Comparison of ENCODE assay signal across 10 cellular contexts in the genomic region with DNA sequence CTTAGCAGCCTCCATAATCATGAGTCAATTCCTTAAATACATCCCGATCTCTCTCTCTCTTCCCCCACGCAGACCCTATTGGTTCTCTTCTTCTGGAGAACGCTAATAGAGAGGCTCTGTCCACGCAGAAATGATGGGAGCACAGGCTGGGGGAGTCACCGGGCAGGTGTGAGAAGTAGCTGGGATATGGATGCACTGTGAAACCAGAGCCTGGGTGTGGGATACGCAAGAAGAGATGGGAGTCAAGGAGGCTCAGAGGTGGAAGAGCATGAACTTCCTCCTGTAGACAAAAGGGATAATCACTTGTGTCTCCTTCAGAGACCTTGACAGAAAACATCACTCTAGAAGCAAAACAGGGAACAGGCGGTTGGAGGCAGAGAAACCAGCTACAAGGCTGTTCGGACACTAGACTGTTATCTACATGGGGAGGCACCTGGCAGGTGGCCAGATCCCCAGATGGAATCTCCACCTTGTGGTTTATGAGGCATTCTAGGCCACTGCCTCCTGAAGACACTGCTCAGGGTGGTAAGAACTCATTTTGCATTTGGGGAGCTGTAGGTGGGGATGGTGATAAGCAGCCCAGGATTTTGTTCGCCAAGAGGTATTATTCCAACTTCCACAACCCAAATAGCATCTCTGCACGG. TPM values are rescaled to one million over a fixed set of nuclear protein-coding genes. Genes with fewer than 3 reads are reported as not detected.
DNase-seq lines count a peak whose midpoint lies in the region; ATAC-seq and TF ChIP-seq lines count a peak whose summit lies in the region.
"Had no signal": no experiment of that assay in that cellular context is flagged by ENCODE, and none has a peak within 500 bp of the region (broad histone marks: within the 10 kb centered on the region; RNA-seq: fewer than 3 reads in every experiment).

No MANE protein-coding gene starts in this region.

- peak overlapping the region in 3 of 6 donors; percentile 57 to 68 (median 57) for H3K27ac Mint-ChIP-seq in immature natural killer cell

- peaks cover 0 to 5% (median 5%) of the 10 kb centered on the region in 3 donors for H3K27me3 Mint-ChIP-seq in immature natural killer cell (ENCODE audit: low read depth in 3 of 3)

- TF ChIP-seq EP300 in esophagus muscularis mucosa (IDR thresholded peaks at IDR 0.05): no peak

- peaks cover 0 to 9% (median 4%) of the 10 kb centered on the region in 3 donors for H3K36me3 Mint-ChIP-seq in immature natural killer cell

- H3K9me3 ChIP-seq in esophagus muscularis mucosa (no peaks in the 10 kb centered on the region), spleen (no peaks in the 10 kb centered on the region)

- H3K9me3 Mint-ChIP-seq in immature natural killer cell: no peaks in the 10 kb centered on the region

- peak; percentile 86 for DNase-seq in DMS 273 (lab: John Stamatoyannopoulos, UW; ENCODE audit: unreplicated experiment)
- no peak for DNase-seq in DMS 273 treated with DMSO at 0.1 percent for 48 hours (lab: John Stamatoyannopoulos, UW)
- DNase-seq in RPMI8226: peak; percentile 88
- no peak for DNase-seq in esophagus muscularis mucosa (ENCODE audit: extremely low spot score)
- peak; percentile 71 for DNase-seq in spleen
- DNase-seq in NCI-H2107 (lab: John Stamatoyannopoulos, UW): no peak
- DNase-seq in immature natural killer cell: no peak

- peak overlapping the region in 3 of 4 donors; percentile 21 to 60 (median 50) for H3K27ac ChIP-seq in esophagus muscularis mucosa (replicated peaks in 1 of 4)
- H3K27ac ChIP-seq in spleen: peak overlapping the region in 6 of 8 donors; percentile 10 to 96 (median 56)
- H3K27ac ChIP-seq: 22Rv1 had no signal

- H3K27me3 ChIP-seq in esophagus muscularis mucosa: no peaks in the 10 kb centered on the region
- no peaks in the 10 kb centered on the region for H3K27me3 ChIP-seq in spleen (replicated peaks in 1 of 7)

- H3K36me3 ChIP-seq in esophagus muscularis mucosa (peaks cover 8 to 17% (median 14%) of the 10 kb centered on the region in 4 donors), spleen (peaks cover 0 to 11% (median 0%) of the 10 kb centered on the region in 6 donors)

- H3K4me3 ChIP-seq in esophagus muscularis mucosa: no peak overlapping the region
- H3K4me3 ChIP-seq in spleen: no peak overlapping the region

- WGBS in esophagus muscularis mucosa: 73% methylated on average over 9 of the region's 10 CpGs
- 78 to 88% (median 79%) methylated on average over 10 of the region's 10 CpGs for WGBS in spleen, 5 donors

- intact Hi-C loops in esophagus muscularis mucosa (cut with DNase I) (no loop called here), spleen (cut with DNase I; ENCODE audit: low total_unique reads) (no loop called here)

- TF ChIP-seq POLR2A in esophagus muscularis mucosa (IDR thresholded peaks at IDR 0.05; ENCODE audit: low read depth) (no peak), spleen (IDR thresholded peaks at IDR 0.05) (no peak)

- H3K4me1 Mint-ChIP-seq in immature natural killer cell: peaks cover 12 to 27% of the 10 kb centered on the region in 2 donors

- H3K4me1 ChIP-seq in esophagus muscularis mucosa (peaks cover 50 to 82% (median 61%) of the 10 kb centered on the region in 4 donors), spleen (peaks cover 35 to 100% (median 90%) of the 10 kb centered on the region in 6 donors)

- ATAC-seq in GM21528 (IDR thresholded peaks at IDR 0.05; ENCODE audit: low FRiP score, unreplicated experiment): no peak

- no peak overlapping the region for H3K4me3 Mint-ChIP-seq in immature natural killer cell

- TF ChIP-seq CTCF in esophagus muscularis mucosa (IDR thresholded peaks at IDR 0.05) (no peak), spleen (IDR thresholded peaks at IDR 0.05 in 8 of 11, conservative IDR thresholded peaks at IDR 0.05 in 3 of 11) (no peak)

RNA-seq across cellular contexts. Expression of a gene that starts 7.2 kb away (rescaled TPM):
- total RNA-seq in esophagus muscularis mucosa (10 to 100 TPM in 2 of 4 donors, 1 to 10 TPM in 2; 7.2 to 15.7 (median 10.0) TPM), spleen (100 to 1,000 TPM in 3 of 7 donors, 10 to 100 TPM in 4; 68.4 to 220 (median 91.7) TPM)
- polyA plus RNA-seq in spleen (10 to 100 TPM; 23.6 to 30.9 (median 23.7) TPM), immature natural killer cell (100 to 1,000 TPM; 429 to 815 (median 508) TPM)

RNA-seq across cellular contexts. Expression of a gene that starts 43.0 kb away (rescaled TPM):
- total RNA-seq in esophagus muscularis mucosa (10 to 100 TPM in 1 of 4 donors, 1 to 10 TPM in 3; 3.6 to 12.2 (median 7.1) TPM), spleen (10 to 100 TPM in 5 of 7 donors, 1 to 10 TPM in 2; 8.8 to 23.8 (median 14.1) TPM)
- polyA plus RNA-seq in spleen (10 to 100 TPM; 17.7 to 50.0 (median 34.8) TPM), immature natural killer cell (under 1 TPM in 1 of 3 donors, not detected in 2; 0.47 TPM)
- total RNA-seq: renal cortical epithelial cell had no signal

Comparison
In these comparisons a context has a peak if more than half of its experiments do, and no peak if none do; other contexts are left out.
1. DNase-seq: peak in DMS 273 (single experiment), RPMI8226 (single experiment) and spleen (single experiment); none in DMS 273 treated with DMSO at 0.1 percent for 48 hours (single experiment), esophagus muscularis mucosa (single experiment), NCI-H2107 (single experiment) and immature natural killer cell (0 of 3).
2. RNA of a gene that starts 7.2 kb away (total RNA-seq): 68.4 to 220 TPM in spleen; 7.2 to 15.7 TPM in esophagus muscularis mucosa; every median in the first group is over 4 times any median in the second.